9 cellular contexts compared by ENCODE assay signal in genomic region chr16:56608043-56608875, GRCh38. TPM values are rescaled to one million over a fixed set of nuclear protein-coding genes. Genes with fewer than 3 reads are reported as not detected.
A peak's percentile ranks its signal among the peaks of the same experiment; 100 is the strongest.
DNase-seq lines count a peak whose midpoint lies in the region; ATAC-seq, FAIRE-seq and TF ChIP-seq lines count a peak whose summit lies in the region.
"Had no signal": no experiment of that assay in that cellular context is flagged by ENCODE, and none has a peak within 500 bp of the region (broad histone marks: within the 10 kb centered on the region; RNA-seq: fewer than 3 reads in every experiment).

Gene MT2A, plus strand, starts transcription at chr16:56608584. Its CDS starts 72 bp downstream, at chr16:56608656.

- no peaks in the 10 kb centered on the region for H3K9me3 Mint-ChIP-seq in activated CD4-positive, alpha-beta T cell treated with anti-CD3 and anti-CD28 coated beads, Interleukin-2, amount 10 ng/mL, durations not matched to agents 24 days and 14 days

- intact Hi-C loops in activated CD4-positive, alpha-beta T cell treated with anti-CD3 and anti-CD28 coated beads, Interleukin-2, amount 10 ng/mL, durations not matched to agents 24 days and 14 days (cut with micrococcal nuclease), result loop anchor here (1.0 to 2.0 kb wide), 5 partner anchors 17 to 409 kb away; partner anchors contain the start of genes MT1E, MT1F, MT1X and NUDT21
- intact Hi-C loops in colonic mucosa (cut with DNase I), result loop anchor here (10.0 kb wide), 1 partner anchor 93 kb away; no protein-coding TSS in a partner anchor

- peak within 1 kb of the TSS; percentile 64 to 94 for H3K9ac ChIP-seq in colonic mucosa (ENCODE audit: low read depth in 2 of 2, low read length in 2 of 2)

- TF ChIP-seq CTCF in BJ (IDR thresholded peaks at IDR 0.05; ENCODE audit: insufficient read depth, low read depth, low read length) (no peak), colonic mucosa (IDR thresholded peaks at IDR 0.05) (no peak)

- CTCF ChIA-PET in BJ (lab: Yijun Ruan, JAX), result interaction anchor here (0.9 to 1.0 kb wide), 2 partner anchors 36 to 93 kb away, joined by 4 to 5 read pairs; no protein-coding TSS in a partner anchor

- no peaks in the 10 kb centered on the region for H3K36me3 ChIP-seq in BJ (ENCODE audit: control insufficient read depth, insufficient read depth, low read length)
- H3K36me3 ChIP-seq in colonic mucosa, result no peaks in the 10 kb centered on the region

- peak within 1 kb of the TSS; percentile 88 for H3K27ac ChIP-seq in colonic mucosa

- H3K4me3 Mint-ChIP-seq in activated CD4-positive, alpha-beta T cell treated with anti-CD3 and anti-CD28 coated beads, Interleukin-2, amount 10 ng/mL, durations not matched to agents 24 days and 14 days, result peak within 1 kb of the TSS; percentile 96

- H3K4me1 Mint-ChIP-seq in activated CD4-positive, alpha-beta T cell treated with anti-CD3 and anti-CD28 coated beads, Interleukin-2, amount 10 ng/mL, durations not matched to agents 24 days and 14 days, result peaks cover 52% of the 10 kb centered on the region

- POLR2A ChIA-PET in BJ (lab: Charles Lee), result interaction anchor here (0.5 to 1.1 kb wide), 5 partner anchors 10 to 159 kb away, joined by 4 to 6 read pairs (median 5); partner anchors contain the start of gene MT1E

- ATAC-seq in HG03442 (IDR thresholded peaks at IDR 0.05; ENCODE audit: unreplicated experiment), result peak; percentile 87

- DNase-seq in BJ (ENCODE audit: low read depth) (peak; percentile 79), GM19239 (ENCODE audit: insufficient read length, low spot score) (peak; percentile 88), NCI-H510A treated with DMSO at 0.1 percent for 48 hours (lab: John Stamatoyannopoulos, UW) (peak; percentile 92), colonic mucosa (peak; percentile 96), left kidney (ENCODE audit: low read depth, low spot score) (peak; percentile 97)
- DNase-seq in activated CD4-positive, alpha-beta T cell treated with anti-CD3 and anti-CD28 coated beads, Interleukin-2, amount 10 ng/mL, durations not matched to agents 24 days and 14 days, result peak; percentile 98
- peak; percentile 90 to 94 for DNase-seq in stimulated activated CD4-positive, alpha-beta T cell treated with anti-CD3 and anti-CD28 coated beads, Interleukin-2, amount 100 ng/mL, for 24 hours

- no peaks in the 10 kb centered on the region for H3K27me3 ChIP-seq in BJ (ENCODE audit: control insufficient read depth, insufficient read depth, low read length)
- no peaks in the 10 kb centered on the region for H3K27me3 ChIP-seq in colonic mucosa

- H3K4me1 ChIP-seq in colonic mucosa, result peaks cover 11% of the 10 kb centered on the region

- H3K27ac Mint-ChIP-seq in activated CD4-positive, alpha-beta T cell treated with anti-CD3 and anti-CD28 coated beads, Interleukin-2, amount 10 ng/mL, durations not matched to agents 24 days and 14 days, result peak within 1 kb of the TSS; percentile 98

- H3K27me3 Mint-ChIP-seq in activated CD4-positive, alpha-beta T cell treated with anti-CD3 and anti-CD28 coated beads, Interleukin-2, amount 10 ng/mL, durations not matched to agents 24 days and 14 days, result no peaks in the 10 kb centered on the region

- FAIRE-seq in GM19239 (lab: Jason Lieb, UNC), result peak; percentile 45
- FAIRE-seq: islet of Langerhans had no signal

- H3K4me3 ChIP-seq in BJ (ENCODE audit: low read depth, low read length), result peak within 1 kb of the TSS; percentile 84
- H3K4me3 ChIP-seq in colonic mucosa, result peak within 1 kb of the TSS; percentile 54

- peaks cover 5% of the 10 kb centered on the region for H3K36me3 Mint-ChIP-seq in activated CD4-positive, alpha-beta T cell treated with anti-CD3 and anti-CD28 coated beads, Interleukin-2, amount 10 ng/mL, durations not matched to agents 24 days and 14 days (ENCODE audit: low read depth)

- no peaks in the 10 kb centered on the region for H3K9me3 ChIP-seq in colonic mucosa

RNA-seq across cellular contexts. Expression of gene MT2A, which starts in this region (rescaled TPM):
- 167 and 194 TPM in 2 replicates for polyA plus RNA-seq in BJ (2011; rRNA removed)
- polyA minus RNA-seq in BJ (2011; rRNA and poly(A)+ RNA removed), result 138 and 205 TPM in 2 replicates
- 465 TPM in 2 replicates for total RNA-seq in activated CD4-positive, alpha-beta T cell treated with anti-CD3 and anti-CD28 coated beads, Interleukin-2, amount 10 ng/mL, durations not matched to agents 24 days and 14 days
- total RNA-seq in colonic mucosa, result 100 to 1,000 TPM; 239 to 320 TPM

Comparison
In these comparisons a context has a peak if more than half of its experiments do, and no peak if none do; other contexts are left out.
1. Peak in every context shown above with its lines: DNase-seq, ATAC-seq, H3K4me3 ChIP-seq and H3K27ac ChIP-seq.